ENCODE assay signal across 8 cellular contexts in genomic region chrX:153609917-153610833, GRCh38. TPM values are rescaled to one million over a fixed set of nuclear protein-coding genes. Genes with fewer than 3 reads are reported as not detected.
DNase-seq lines count a peak whose midpoint lies in the region; ATAC-seq and TF ChIP-seq lines count a peak whose summit lies in the region.

No MANE protein-coding gene starts in this region.

- no peaks in the 10 kb centered on the region for H3K4me1 Mint-ChIP-seq in MCF 10A (ENCODE audit: insufficient read depth, unreplicated experiment)

- no peak overlapping the region for H3K27ac Mint-ChIP-seq in MCF 10A (ENCODE audit: low read depth, unreplicated experiment)

- POLR2A ChIA-PET in MCF 10A (lab: Yijun Ruan, JAX), result interaction anchor here (0.8 to 1.3 kb wide), 4 partner anchors 10 to 184 kb away, joined by 3 to 6 read pairs (median 3); partner anchors contain the start of genes CCNQ, IDH3G and SSR4

- CTCF ChIA-PET in MCF 10A (lab: Yijun Ruan, JAX), result interaction anchor here (0.6 to 5.5 kb wide), 12 partner anchors 8 to 667 kb away, joined by 3 to 45 read pairs (median 6); partner anchors contain the start of gene CCNQ

- peak overlapping the region; percentile 33 for H3K4me3 ChIP-seq in AG10803 (ENCODE audit: low read length)
- H3K4me3 ChIP-seq in WI38 (ENCODE audit: low read depth, low read length), result peak overlapping the region; percentile 43

- intact Hi-C loops in MCF 10A (cut with micrococcal nuclease), result no loop called here

- peak; percentile 74 for ATAC-seq in GM21367 (IDR thresholded peaks at IDR 0.05; ENCODE audit: unreplicated experiment)
- no peak for ATAC-seq in HG03469 (IDR thresholded peaks at IDR 0.05; ENCODE audit: unreplicated experiment)

- H3K27me3 Mint-ChIP-seq in MCF 10A (ENCODE audit: insufficient read depth, unreplicated experiment), result peaks cover 21% of the 10 kb centered on the region

- H3K36me3 Mint-ChIP-seq in MCF 10A (ENCODE audit: insufficient read depth, unreplicated experiment), result no peaks in the 10 kb centered on the region

- H3K4me3 Mint-ChIP-seq in MCF 10A (ENCODE audit: unreplicated experiment), result peak overlapping the region; percentile 10

- TF ChIP-seq CTCF in AG10803 (conservative IDR thresholded peaks at IDR 0.05; ENCODE audit: low read length), result peak; percentile 63
- TF ChIP-seq CTCF in WI38 (IDR thresholded peaks at IDR 0.05; ENCODE audit: low read depth, low read length), result peak; percentile 71
- peak; percentile 67 for TF ChIP-seq CTCF in MCF 10A (IDR thresholded peaks at IDR 0.05; ENCODE audit: unreplicated experiment)

- peak; percentile 42 for DNase-seq in AG10803 (ENCODE audit: low read depth)
- DNase-seq in NCI-H1105 treated with DMSO at 0.1 percent for 48 hours (lab: John Stamatoyannopoulos, UW), result peak; percentile 89
- peak; percentile 61 for DNase-seq in MCF 10A (ENCODE audit: unreplicated experiment)
- DNase-seq in iPS-NIHi7 (ENCODE audit: extremely low spot score), result peak; percentile 63
- peak; percentile 24 for DNase-seq in smooth muscle cell of the brain vasculature (ENCODE audit: low read depth, low spot score)

- peaks cover 7% of the 10 kb centered on the region for H3K9me3 Mint-ChIP-seq in MCF 10A (ENCODE audit: unreplicated experiment)

- BruUV-seq in MCF 10A (replicated peaks; lab: Mats Ljungman, UMichigan), result no TSS peak

RNA-seq across cellular contexts. Expression of gene CCNQ, which starts 11.2 kb away (rescaled TPM):
- total RNA-seq in MCF 10A (2022), result 20.9 and 21.7 TPM in 2 replicates

RNA-seq across cellular contexts. Expression of gene DUSP9, which starts 36.8 kb away (rescaled TPM):
- not detected in 2 replicates for total RNA-seq in MCF 10A (2022)

Comparison
In these comparisons a context has a peak if more than half of its experiments do, and no peak if none do; other contexts are left out.
1. DNase-seq: peak in every context shown above with its lines; median percentile 89 in NCI-H1105 treated with DMSO at 0.1 percent for 48 hours; 63 in iPS-NIHi7; 61 in MCF 10A; 42 in AG10803; 24 in smooth muscle cell of the brain vasculature.